ENCODE assay signal across 8 cellular contexts in the genomic region with DNA sequence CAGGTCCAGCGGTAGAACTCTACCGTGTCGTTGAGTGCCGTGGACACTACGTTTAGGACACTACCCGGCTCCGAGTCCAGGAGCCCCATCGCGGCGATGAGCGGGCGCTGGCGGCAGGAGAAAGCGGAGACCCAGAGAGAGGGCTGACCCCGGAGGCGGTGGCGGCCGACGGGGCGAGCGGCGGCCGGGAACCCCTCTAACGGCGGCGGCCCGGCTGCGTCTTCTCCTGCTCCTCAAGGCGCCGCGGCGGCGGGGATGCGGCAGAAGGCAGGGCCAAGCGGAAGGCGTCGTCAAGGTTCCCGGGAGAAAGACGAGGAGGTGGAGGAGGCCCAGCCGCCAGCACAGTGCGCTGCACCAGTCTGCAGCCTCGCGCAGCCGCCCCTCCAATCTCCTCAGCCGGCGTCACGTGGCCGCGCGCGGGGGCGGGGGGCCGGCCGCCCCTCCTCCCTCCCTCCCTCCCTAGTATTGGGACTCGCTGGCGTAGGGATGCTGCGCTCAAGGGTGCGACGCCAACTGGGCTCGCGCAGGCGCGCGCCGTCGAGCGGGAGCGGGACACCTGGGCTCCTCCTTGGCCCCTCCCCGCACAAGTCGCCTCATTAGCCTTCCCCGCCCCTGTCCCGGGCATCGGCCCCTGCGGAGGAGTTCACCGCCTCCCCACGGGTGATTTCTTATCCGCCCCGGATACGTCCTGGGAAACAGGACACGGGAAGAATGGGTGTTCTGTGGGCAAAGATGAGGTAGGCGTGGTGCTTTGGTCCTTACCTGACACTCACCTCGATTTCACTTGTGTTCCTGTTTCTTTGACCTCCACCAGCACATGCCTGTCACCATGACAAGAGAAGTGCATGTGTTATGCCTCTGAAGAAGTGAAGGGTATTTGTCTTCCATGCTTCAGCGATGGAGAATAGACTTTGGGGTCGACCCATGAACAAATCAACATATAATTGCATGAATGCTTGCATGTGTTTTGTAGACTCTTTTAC. TPM values are rescaled to one million over a fixed set of nuclear protein-coding genes. Genes with fewer than 3 reads are reported as not detected.
A peak's percentile ranks its signal among the peaks of the same experiment; 100 is the strongest.
DNase-seq lines count a peak whose midpoint lies in the region; ATAC-seq and TF ChIP-seq lines count a peak whose summit lies in the region.

Gene ELOVL4, minus strand, starts transcription at position 363 of the 983 bp plus-strand sequence. Its CDS starts 274 bp downstream, at position 89.

- H3K27me3 ChIP-seq in CD8-positive, alpha-beta T cell (ENCODE audit: insufficient read depth, low read length) = no peaks in the 10 kb centered on the region
- H3K27me3 ChIP-seq in body of pancreas (peaks cover 0 to 14% of the 10 kb centered on the region in 2 donors), sigmoid colon (no peaks in the 10 kb centered on the region)

- H3K36me3 Mint-ChIP-seq in CD8-positive, alpha-beta T cell = no peaks in the 10 kb centered on the region

- no peaks in the 10 kb centered on the region for H3K36me3 ChIP-seq in CD8-positive, alpha-beta T cell (ENCODE audit: insufficient read depth, low read length)
- H3K36me3 ChIP-seq in body of pancreas (replicated peaks in 1 of 2; ENCODE audit: insufficient read depth in 1 of 2, low read depth in 2 of 2) (no peaks in the 10 kb centered on the region), sigmoid colon (no peaks in the 10 kb centered on the region)

- peaks cover 5% of the 10 kb centered on the region for H3K27me3 Mint-ChIP-seq in CD8-positive, alpha-beta T cell (ENCODE audit: low read depth)

- ATAC-seq in CD8-positive, alpha-beta T cell = peak; percentile 66
- peak; percentile 36 for ATAC-seq in GM21576 (IDR thresholded peaks at IDR 0.05; ENCODE audit: unreplicated experiment)
- peak; percentile 75 for ATAC-seq in body of pancreas
- no peak for ATAC-seq in HG03460 (IDR thresholded peaks at IDR 0.05; ENCODE audit: unreplicated experiment)

- no peaks in the 10 kb centered on the region for H3K9me3 Mint-ChIP-seq in CD8-positive, alpha-beta T cell

- H3K4me1 ChIP-seq in CD8-positive, alpha-beta T cell (ENCODE audit: insufficient read depth, low read length) = peaks cover 16% of the 10 kb centered on the region
- H3K4me1 ChIP-seq in body of pancreas (peaks cover 19% of the 10 kb centered on the region), sigmoid colon (peaks cover 0 to 14% (median 13%) of the 10 kb centered on the region in 4 donors)

- peak within 1 kb of the TSS; percentile 16 for H3K27ac Mint-ChIP-seq in CD8-positive, alpha-beta T cell

- TF ChIP-seq EP300 in sigmoid colon (IDR thresholded peaks at IDR 0.05) = no peak

- peak in 6 of 7 experiments; percentile 17 to 70 (median 41) for DNase-seq in CD8-positive, alpha-beta T cell
- peak; percentile 23 for DNase-seq in NB4 (ENCODE audit: low read depth)
- DNase-seq in T-helper 2 cell = peak in 4 of 5 experiments; percentile 20 to 61 (median 40)
- peak; percentile 31 to 61 (median 38) for DNase-seq in body of pancreas
- DNase-seq in sigmoid colon = peak; percentile 85

- intact Hi-C loops in CD8-positive, alpha-beta T cell (cut with DNase I, micrococcal nuclease) = loop anchor here (1.0 to 5.0 kb wide), 5 partner anchors 55 to 1805 kb away; partner anchors contain the start of genes PHIP (in 1 of the 2), TENT5A (in 1 of the 2) and TTK (in 1 of the 2)
- intact Hi-C loops in body of pancreas (cut with DNase I) = no loop called here
- intact Hi-C loops in sigmoid colon (cut with DNase I) = loop anchor here (5.0 kb wide), 2 partner anchors 55 to 145 kb away; partner anchors contain the start of gene TTK

- H3K27ac ChIP-seq in CD8-positive, alpha-beta T cell (ENCODE audit: low read depth, low read length) = no peak within 1 kb of the TSS
- H3K27ac ChIP-seq in body of pancreas = no peak within 1 kb of the TSS
- H3K27ac ChIP-seq in sigmoid colon = peak within 1 kb of the TSS; percentile 53 to 70 (median 60)

- no peak for TF ChIP-seq CTCF in CD8-positive, alpha-beta T cell (IDR thresholded peaks at IDR 0.05)
- TF ChIP-seq CTCF in NB4 (IDR thresholded peaks at IDR 0.05; ENCODE audit: low read depth, low read length) = no peak
- TF ChIP-seq CTCF in body of pancreas (IDR thresholded peaks at IDR 0.05) = no peak
- no peak for TF ChIP-seq CTCF in sigmoid colon (IDR thresholded peaks at IDR 0.05)

- H3K4me3 Mint-ChIP-seq in CD8-positive, alpha-beta T cell = peak within 1 kb of the TSS; percentile 84

- H3K9me3 ChIP-seq in CD8-positive, alpha-beta T cell (ENCODE audit: low read length) = no peaks in the 10 kb centered on the region
- H3K9me3 ChIP-seq in body of pancreas (no peaks in the 10 kb centered on the region), sigmoid colon (no peaks in the 10 kb centered on the region)

- POLR2A ChIA-PET in CD8-positive, alpha-beta T cell (lab: Charles Lee) = interaction anchor here (1.1 to 1.5 kb wide), 5 partner anchors 15 to 871 kb away, joined by 3 to 8 read pairs (median 3); no protein-coding TSS in a partner anchor

- H3K4me3 ChIP-seq in CD8-positive, alpha-beta T cell (ENCODE audit: low read depth, low read length) = peak within 1 kb of the TSS; percentile 59
- H3K4me3 ChIP-seq in NB4 (ENCODE audit: low read depth, low read length) = no peak within 1 kb of the TSS
- peak within 1 kb of the TSS in 1 of 2 donors; percentile 45 for H3K4me3 ChIP-seq in body of pancreas
- peak within 1 kb of the TSS; percentile 73 for H3K4me3 ChIP-seq in iPS-11a (ENCODE audit: low read depth, low read length)
- peak within 1 kb of the TSS; percentile 68 to 83 (median 70) for H3K4me3 ChIP-seq in sigmoid colon

- CTCF ChIA-PET in CD8-positive, alpha-beta T cell (lab: Charles Lee) = interaction anchor here (0.7 to 2.9 kb wide), 9 partner anchors 9 to 155 kb away, joined by 3 to 22 read pairs (median 3); no protein-coding TSS in a partner anchor

- WGBS in body of pancreas, 2 donors = 1 to 8% methylated on average over 11 to 83 of the region's 84 CpGs
- 2% methylated on average over 84 of the region's 84 CpGs for WGBS in sigmoid colon, 2 donors

- H3K4me1 Mint-ChIP-seq in CD8-positive, alpha-beta T cell (ENCODE audit: low read depth) = peaks cover 30% of the 10 kb centered on the region

- TF ChIP-seq POLR2A in NB4 (IDR thresholded peaks at IDR 0.05; ENCODE audit: extremely low read depth, insufficient read length) (no peak), body of pancreas (IDR thresholded peaks at IDR 0.05) (peak in 1 of 3 donors; percentile 28), sigmoid colon (IDR thresholded peaks at IDR 0.05) (peak in 1 of 2 donors; percentile 14)

RNA-seq across cellular contexts. Expression of gene ELOVL4, which starts in this region (rescaled TPM):
- total RNA-seq in CD8-positive, alpha-beta T cell = 1 to 10 TPM; 1.7 to 2.0 TPM
- under 1 TPM in 1 of 2 donors, not detected in 1; 0.52 TPM for total RNA-seq in body of pancreas
- total RNA-seq in sigmoid colon = 1 to 10 TPM; 2.2 to 4.6 (median 3.0) TPM
- under 1 TPM in 2 of 3 donors, not detected in 1; 0.23 to 0.76 TPM for polyA plus RNA-seq in sigmoid colon

Comparison
In these comparisons a context has a peak if more than half of its experiments do, and no peak if none do; other contexts are left out.
1. Peak in DNase-seq and ATAC-seq in body of pancreas; RNA of the gene not detected or under 1 TPM.
2. DNase-seq: peak in every context shown above with its lines; median percentile 85 in sigmoid colon; 41 in CD8-positive, alpha-beta T cell; 40 in T-helper 2 cell; 38 in body of pancreas; 23 in NB4.
3. H3K27ac ChIP-seq: peak in sigmoid colon (4 of 4); none in CD8-positive, alpha-beta T cell (single experiment) and body of pancreas (0 of 4).